Comparison of ENCODE assay signal across 8 cellular contexts in the genomic region with DNA sequence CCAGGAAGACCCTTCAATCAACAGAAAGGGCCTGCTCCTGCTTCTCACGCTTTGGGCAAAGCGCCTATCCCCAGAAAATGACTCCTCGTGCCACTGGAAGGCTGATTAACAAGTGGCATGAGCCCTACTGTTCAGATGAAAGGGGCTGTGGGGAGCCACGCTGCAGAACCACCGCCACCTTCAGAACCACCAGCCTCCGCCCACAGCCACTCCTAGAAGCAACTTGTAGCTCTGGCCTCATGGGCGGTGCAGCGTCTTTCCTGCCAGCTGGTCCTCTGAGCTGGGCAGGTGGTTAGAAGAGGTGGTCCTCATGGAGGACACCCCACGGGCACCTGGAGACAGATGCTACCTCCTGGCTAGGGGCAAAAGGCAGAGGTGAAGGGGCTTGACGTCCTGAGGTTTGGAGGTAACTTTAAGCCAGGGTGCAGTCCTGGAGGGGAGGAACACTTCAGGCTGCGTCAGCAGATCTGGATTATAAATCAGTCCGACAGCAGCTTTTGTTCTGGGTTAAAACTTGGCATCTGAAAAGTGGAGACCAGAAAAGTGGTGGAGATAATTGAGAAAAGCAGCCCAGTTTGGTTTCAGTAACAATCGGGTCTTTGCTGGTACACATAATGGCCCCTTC. TPM values are rescaled to one million over a fixed set of nuclear protein-coding genes. Genes with fewer than 3 reads are reported as not detected.
DNase-seq lines count a peak whose midpoint lies in the region; TF ChIP-seq lines count a peak whose summit lies in the region.

No MANE protein-coding gene starts in this region.

- intact Hi-C loops in prostate gland (cut with DNase I): no loop called here

- peaks cover 24% of the 10 kb centered on the region for H3K4me1 Mint-ChIP-seq in glutamatergic neuron (ENCODE audit: low read depth, unreplicated experiment)

- 0% methylated on average over 13 of the region's 13 CpGs for WGBS in prostate gland

- peak overlapping the region; percentile 70 for H3K27ac Mint-ChIP-seq in glutamatergic neuron (ENCODE audit: unreplicated experiment)

- peaks cover 11% of the 10 kb centered on the region for H3K4me1 ChIP-seq in prostate gland (replicated peaks)

- H3K9me3 Mint-ChIP-seq in glutamatergic neuron (ENCODE audit: unreplicated experiment): peaks cover 12% of the 10 kb centered on the region

- TF ChIP-seq CTCF in glutamatergic neuron (IDR thresholded peaks at IDR 0.05; ENCODE audit: partially characterized antibody, unreplicated experiment): no peak
- no peak for TF ChIP-seq CTCF in prostate gland (IDR thresholded peaks at IDR 0.05)

- peaks cover 14% of the 10 kb centered on the region for H3K27me3 Mint-ChIP-seq in glutamatergic neuron (ENCODE audit: unreplicated experiment)

- DNase-seq in COLO668 (lab: John Stamatoyannopoulos, UW; ENCODE audit: unreplicated experiment): peak; percentile 26
- peak; percentile 29 for DNase-seq in NCI-H2227 treated with DMSO at 0.1 percent for 48 hours (lab: John Stamatoyannopoulos, UW)
- DNase-seq in activated effector memory CD4-positive, alpha-beta T cell treated with anti-CD3 and anti-CD28 coated beads, Interleukin-2, amount 50 U/mL, for 16 hours: peak; percentile 84
- DNase-seq in glutamatergic neuron: no peak
- DNase-seq in prostate gland (ENCODE audit: low spot score): peak; percentile 68
- no peak for DNase-seq in KG1 (lab: John Stamatoyannopoulos, UW)
- no peak for DNase-seq in NK-92 treated with Interleukin-12 subunit alpha and Interleukin-12 subunit beta, amount 100 ng/mL, for 24 hours (lab: John Stamatoyannopoulos, UW)
- no peak for DNase-seq in NCI-H1436 treated with DMSO at 0.1 percent for 48 hours (lab: John Stamatoyannopoulos, UW)

- no peaks in the 10 kb centered on the region for H3K36me3 Mint-ChIP-seq in glutamatergic neuron (ENCODE audit: unreplicated experiment)

- peak overlapping the region; percentile 99 to 100 for H3K4me3 ChIP-seq in prostate gland

- peaks cover 0 to 8% of the 10 kb centered on the region in 2 donors for H3K36me3 ChIP-seq in prostate gland

- H3K27ac ChIP-seq in prostate gland: peak overlapping the region; percentile 98 to 99

- no peaks in the 10 kb centered on the region for H3K9me3 ChIP-seq in prostate gland

- TF ChIP-seq POLR2A in prostate gland (IDR thresholded peaks at IDR 0.05): peak; percentile 60

- no peaks in the 10 kb centered on the region for H3K27me3 ChIP-seq in prostate gland (replicated peaks; ENCODE audit: insufficient read depth)

- peak overlapping the region; percentile 73 for H3K4me3 Mint-ChIP-seq in glutamatergic neuron (ENCODE audit: unreplicated experiment)

RNA-seq across cellular contexts. Expression of gene SEMA4C, which starts 0.9 kb away (rescaled TPM):
- 119 TPM for total RNA-seq in glutamatergic neuron (ENCODE audit: unreplicated experiment)
- 10 to 100 TPM; 35.8 to 45.9 TPM for total RNA-seq in prostate gland

RNA-seq across cellular contexts. Expression of gene ANKRD39, which starts 12.9 kb away (rescaled TPM):
- total RNA-seq in glutamatergic neuron (ENCODE audit: unreplicated experiment) (25.7 TPM), prostate gland (10 to 100 TPM; 21.2 to 38.7 TPM)

RNA-seq across cellular contexts. Expression of gene ANKRD23, which starts 26.9 kb away (rescaled TPM):
- total RNA-seq in glutamatergic neuron (ENCODE audit: unreplicated experiment) (5.7 TPM), prostate gland (10 to 100 TPM; 11.4 to 15.2 TPM)

RNA-seq across cellular contexts. Expression of gene CNNM3, which starts 54.7 kb away (rescaled TPM):
- total RNA-seq in glutamatergic neuron (ENCODE audit: unreplicated experiment): 22.3 TPM
- 10 to 100 TPM; 29.7 to 29.8 TPM for total RNA-seq in prostate gland

Comparison
In these comparisons a context has a peak if more than half of its experiments do, and no peak if none do; other contexts are left out.
1. DNase-seq: peak in COLO668 (single experiment), NCI-H2227 treated with DMSO at 0.1 percent for 48 hours (single experiment), activated effector memory CD4-positive, alpha-beta T cell treated with anti-CD3 and anti-CD28 coated beads, Interleukin-2, amount 50 U/mL, for 16 hours (single experiment) and prostate gland (single experiment); none in glutamatergic neuron (single experiment), KG1 (single experiment), NK-92 treated with Interleukin-12 subunit alpha and Interleukin-12 subunit beta, amount 100 ng/mL, for 24 hours (single experiment) and NCI-H1436 treated with DMSO at 0.1 percent for 48 hours (single experiment).